ENCODE assay signal across 7 cellular contexts in genomic region chr12:50923361-50924130, GRCh38. TPM values are rescaled to one million over a fixed set of nuclear protein-coding genes. Genes with fewer than 3 reads are reported as not detected.
A peak's percentile ranks its signal among the peaks of the same experiment; 100 is the strongest.
DNase-seq lines count a peak whose midpoint lies in the region; ATAC-seq, FAIRE-seq and TF ChIP-seq lines count a peak whose summit lies in the region.

No MANE protein-coding gene starts in this region.

- peaks cover under 1% of the 10 kb centered on the region for H3K27me3 Mint-ChIP-seq in activated T-helper 17 cell treated with anti-CD3 and anti-CD28 coated beads, Interleukin-2, amount 50 U/mL, for 72 hours

- no peak for TF ChIP-seq CTCF in keratinocyte (optimal IDR thresholded peaks at IDR 0.05 in 1 of 3, IDR thresholded peaks at IDR 0.05 in 1 of 3, conservative IDR thresholded peaks at IDR 0.05 in 1 of 3; ENCODE audit: extremely low read depth in 1 of 3, insufficient read depth in 2 of 3, low read length in 3 of 3)

- no peak for FAIRE-seq in keratinocyte (lab: Jason Lieb, UNC)

- H3K4me3 ChIP-seq in keratinocyte (ENCODE audit: control insufficient read depth in 2 of 3, extremely low read depth in 1 of 3, insufficient read depth in 2 of 3, low read depth in 1 of 3, low read length in 3 of 3) (peak overlapping the region in 1 of 3 experiments; percentile 74), subcutaneous abdominal adipose tissue (ENCODE audit: low read depth in 1 of 5, low read length in 5 of 5) (peak overlapping the region; percentile 68 to 99 (median 96))

- no peak for DNase-seq in keratinocyte (ENCODE audit: low read depth, low spot score)

- TF ChIP-seq RAD21 in Ishikawa (IDR thresholded peaks at IDR 0.05; ENCODE audit: low read depth) = no peak

- no peak for ATAC-seq in activated T-helper 17 cell treated with anti-CD3 and anti-CD28 coated beads, Interleukin-2, amount 50 U/mL, for 72 hours (replicated peaks)
- ATAC-seq in GM21381 (IDR thresholded peaks at IDR 0.05; ENCODE audit: unreplicated experiment) (no peak), HG03280 (IDR thresholded peaks at IDR 0.05; ENCODE audit: unreplicated experiment) (no peak), esophagus mucosa (no peak)

- peak overlapping the region; percentile 86 for H2AFZ ChIP-seq in keratinocyte (ENCODE audit: control insufficient read depth, low read length)

- H3K27ac ChIP-seq in keratinocyte (ENCODE audit: control insufficient read depth, insufficient read depth, low read length) (no peak overlapping the region), subcutaneous abdominal adipose tissue (ENCODE audit: low read depth, low read length) (peak overlapping the region; percentile 97)

- no peaks in the 10 kb centered on the region for H3K36me3 Mint-ChIP-seq in activated T-helper 17 cell treated with anti-CD3 and anti-CD28 coated beads, Interleukin-2, amount 50 U/mL, for 72 hours (ENCODE audit: low read depth)

- H3K9me3 Mint-ChIP-seq in activated T-helper 17 cell treated with anti-CD3 and anti-CD28 coated beads, Interleukin-2, amount 50 U/mL, for 72 hours = no peaks in the 10 kb centered on the region

- H3K27me3 ChIP-seq in keratinocyte (ENCODE audit: control insufficient read depth, extremely low read depth, insufficient read depth, low read length) (no peaks in the 10 kb centered on the region), subcutaneous abdominal adipose tissue (ENCODE audit: control insufficient read depth in 5 of 5, insufficient read depth in 4 of 5, low read length in 5 of 5) (no peaks in the 10 kb centered on the region)

- peaks cover 43% of the 10 kb centered on the region for H3K4me1 ChIP-seq in keratinocyte (ENCODE audit: control insufficient read depth, extremely low read depth, insufficient read depth, low read length)
- peaks cover 2 to 56% (median 48%) of the 10 kb centered on the region in 5 donors for H3K4me1 ChIP-seq in subcutaneous abdominal adipose tissue (ENCODE audit: control insufficient read depth in 5 of 5, insufficient read depth in 5 of 5, low read length in 5 of 5)

- dilution Hi-C loops in keratinocyte (cut with MboI; ENCODE audit: extremely low pct_ligation_motif_present, low sequenced_read_pairs) = no loop called here

- H3K4me2 ChIP-seq in keratinocyte (ENCODE audit: control insufficient read depth, extremely low read depth, insufficient read depth, low read depth, low read length) = peak overlapping the region; percentile 88

- H3K4me3 Mint-ChIP-seq in activated T-helper 17 cell treated with anti-CD3 and anti-CD28 coated beads, Interleukin-2, amount 50 U/mL, for 72 hours = peak overlapping the region; percentile 40

- H3K36me3 ChIP-seq in keratinocyte (ENCODE audit: control insufficient read depth in 2 of 2, extremely low read depth in 1 of 2, insufficient read depth in 2 of 2, low read length in 2 of 2) (no peaks in the 10 kb centered on the region), subcutaneous abdominal adipose tissue (ENCODE audit: control insufficient read depth in 5 of 5, insufficient read depth in 5 of 5, low read length in 5 of 5) (peaks cover 0 to 2% (median 0%) of the 10 kb centered on the region in 5 donors)

- H3K9ac ChIP-seq in keratinocyte (ENCODE audit: control insufficient read depth, extremely low read depth, insufficient read depth, low read length) (peak overlapping the region; percentile 46), subcutaneous abdominal adipose tissue (ENCODE audit: low read length in 5 of 5) (peak overlapping the region; percentile 39 to 87 (median 59))

- H4K20me1 ChIP-seq in keratinocyte (ENCODE audit: control insufficient read depth, extremely low read depth, insufficient read depth, low read length) = no peaks in the 10 kb centered on the region

- TF ChIP-seq EP300 in Ishikawa (IDR thresholded peaks at IDR 0.05; ENCODE audit: borderline replicate concordance) = no peak

- H3K4me1 Mint-ChIP-seq in activated T-helper 17 cell treated with anti-CD3 and anti-CD28 coated beads, Interleukin-2, amount 50 U/mL, for 72 hours = peaks cover 6% of the 10 kb centered on the region

- H3K9me3 ChIP-seq in keratinocyte (ENCODE audit: control insufficient read depth, low read depth, low read length) (no peaks in the 10 kb centered on the region), subcutaneous abdominal adipose tissue (ENCODE audit: control insufficient read depth in 5 of 5, low read length in 5 of 5) (peaks cover 0 to 2% (median 0%) of the 10 kb centered on the region in 5 donors)

- no peaks in the 10 kb centered on the region for H3K79me2 ChIP-seq in keratinocyte (ENCODE audit: control insufficient read depth, insufficient read depth, low read length)

- peaks cover 3% of the 10 kb centered on the region for H3K9me1 ChIP-seq in keratinocyte (ENCODE audit: control insufficient read depth, extremely low read depth, insufficient read depth, low read length)

- no peak overlapping the region for H3K27ac Mint-ChIP-seq in activated T-helper 17 cell treated with anti-CD3 and anti-CD28 coated beads, Interleukin-2, amount 50 U/mL, for 72 hours

TF ChIP-seq in Ishikawa, 13 proteins besides CTCF, POLR2A, EP300 and RAD21:
- 0 out of 2 replicates have a peak, but pooled peaks have one; percentile 8 for TF ChIP-seq MAX (IDR thresholded peaks at IDR 0.05)
- no peak for TF ChIP-seq CREB1 (IDR thresholded peaks at IDR 0.05; ENCODE audit: low read depth)

RNA-seq across cellular contexts. Expression of gene HIGD1C, which starts 28.8 kb away (rescaled TPM):
- total RNA-seq in activated T-helper 17 cell treated with anti-CD3 and anti-CD28 coated beads, Interleukin-2, amount 50 U/mL, for 72 hours = not detected
- polyA plus RNA-seq in keratinocyte = not detected in 3 replicates
- not detected for polyA plus RNA-seq in keratinocyte (2011; ENCODE audit: low read depth)
- polyA plus RNA-seq in keratinocyte (2011; cell fraction: cytosol; rRNA removed) = not detected in 2 replicates
- polyA plus RNA-seq in keratinocyte (2011; cell fraction: nucleus; rRNA removed) = not detected in 2 replicates
- not detected in 2 replicates for polyA plus RNA-seq in keratinocyte (2012; ENCODE audit: low replicate concordance)
- not detected in 3 replicates for polyA minus RNA-seq in keratinocyte
- polyA minus RNA-seq in keratinocyte (2011; cell fraction: cytosol; rRNA and poly(A)+ RNA removed) = not detected
- not detected in 2 replicates for polyA minus RNA-seq in keratinocyte (2011; cell fraction: nucleus; rRNA and poly(A)+ RNA removed)
- total RNA-seq in esophagus mucosa = not detected
